ENCODE assay signal across 6 cellular contexts in the genomic region with DNA sequence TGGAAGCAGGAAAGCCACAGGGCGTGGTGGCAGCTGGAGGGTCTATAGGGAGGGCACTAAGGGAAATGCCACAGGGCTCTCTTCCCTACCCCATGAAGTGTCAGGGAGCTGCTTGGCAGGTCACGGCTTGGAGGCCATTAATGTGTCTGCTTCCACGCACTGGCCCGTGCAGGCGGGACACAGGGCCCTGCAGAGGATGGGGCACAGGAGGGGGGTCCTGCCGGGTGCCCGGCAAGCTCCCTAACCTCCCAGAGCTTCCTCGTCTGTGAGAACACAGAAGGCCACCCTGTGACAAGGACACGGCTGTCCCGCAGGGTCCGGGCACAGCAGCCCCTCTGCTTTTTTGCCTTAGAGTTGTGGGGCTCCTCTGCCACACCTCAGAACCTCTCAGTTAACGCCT.
"Had no signal": no experiment of that assay in that cellular context is flagged by ENCODE, and none has a peak within 500 bp of the region (broad histone marks: within the 10 kb centered on the region; RNA-seq: fewer than 3 reads in every experiment).

No MANE protein-coding gene starts in this region.

- H3K27ac Mint-ChIP-seq: GM23338 had no signal

- H3K4me1 ChIP-seq: HAP-1 had no signal

- H3K27ac ChIP-seq: HL-60 had no signal

- H2AFZ ChIP-seq: GM23338 had no signal

- H3K9me3 ChIP-seq: HAP-1 had no signal

- H3K4me2 ChIP-seq: GM23338 had no signal

- H3K9me3 Mint-ChIP-seq: GM23338 had no signal

- H3K4me3 Mint-ChIP-seq: GM23338 had no signal

- H3K4me3 ChIP-seq: GM23338, HAP-1, K562 had no signal

- H3K36me3 ChIP-seq: HAP-1 had no signal

- ATAC-seq: GM23338, K562 had no signal

- DNase-seq: IMR-90, KG1 had no signal
